ENCODE assay signal across 9 cellular contexts in the genomic region with DNA sequence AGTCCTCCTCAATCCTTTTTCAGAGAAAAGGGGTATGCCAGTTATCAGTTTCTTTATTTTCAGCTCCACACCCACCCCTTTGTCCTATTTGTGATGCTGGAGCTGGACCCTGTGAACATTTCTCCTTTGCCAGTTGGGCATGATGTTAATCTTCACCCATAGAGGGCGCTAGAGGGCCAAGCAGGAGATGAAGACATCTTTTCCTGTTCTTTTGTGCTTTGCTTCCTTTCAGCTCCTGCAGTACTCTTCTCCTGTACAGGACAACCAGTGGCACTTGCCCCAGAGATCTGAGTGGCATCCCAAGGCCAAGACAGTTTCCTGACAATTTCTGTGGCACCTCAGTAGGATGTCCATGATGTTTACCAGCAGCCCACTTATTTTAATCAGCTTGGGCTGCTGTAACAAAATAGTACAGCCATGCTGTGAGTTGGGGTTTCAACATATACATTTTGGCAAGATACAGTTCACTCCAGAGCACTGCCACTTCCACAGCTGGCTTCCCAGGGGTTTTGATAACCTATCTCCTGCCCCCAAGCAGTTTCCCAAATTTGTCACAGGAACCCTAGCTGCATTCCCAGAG. TPM values are rescaled to one million over a fixed set of nuclear protein-coding genes. Genes with fewer than 3 reads are reported as not detected.
DNase-seq lines count a peak whose midpoint lies in the region; ATAC-seq and TF ChIP-seq lines count a peak whose summit lies in the region.
"Had no signal": no experiment of that assay in that cellular context is flagged by ENCODE, and none has a peak within 500 bp of the region (broad histone marks: within the 10 kb centered on the region; RNA-seq: fewer than 3 reads in every experiment).

No MANE protein-coding gene starts in this region.

- H3K4me3 ChIP-seq in body of pancreas, result no peak overlapping the region

- H3K4me3 Mint-ChIP-seq in T-helper 17 cell, result no peak overlapping the region

- peak overlapping the region; percentile 91 for H3K27ac Mint-ChIP-seq in T-helper 17 cell

- H3K9me3 ChIP-seq in T-helper 17 cell (ENCODE audit: control insufficient read depth, low read length, poor library complexity, severe bottlenecking) (peaks cover 3% of the 10 kb centered on the region), body of pancreas (no peaks in the 10 kb centered on the region)

- no peak overlapping the region for H3K27ac ChIP-seq in body of pancreas

- no peaks in the 10 kb centered on the region for H3K36me3 ChIP-seq in body of pancreas (replicated peaks in 1 of 2; ENCODE audit: insufficient read depth in 1 of 2, low read depth in 2 of 2)

- no peak for TF ChIP-seq POLR2A in body of pancreas (IDR thresholded peaks at IDR 0.05)

- no peaks in the 10 kb centered on the region for H3K27me3 ChIP-seq in body of pancreas

- intact Hi-C loops in body of pancreas (cut with DNase I), result no loop called here

- H3K4me1 Mint-ChIP-seq in T-helper 17 cell, result peaks cover 13% of the 10 kb centered on the region

- peak; percentile 57 for ATAC-seq in T-helper 17 cell
- ATAC-seq in body of pancreas, result peak; percentile 50
- ATAC-seq in left lobe of liver, result peak; percentile 66
- ATAC-seq in HG03139 (IDR thresholded peaks at IDR 0.05; ENCODE audit: unreplicated experiment), result no peak

- WGBS in body of pancreas, 2 donors, result 0% methylated on average over 1 of the region's 1 CpG

- TF ChIP-seq CTCF in body of pancreas (IDR thresholded peaks at IDR 0.05), result peak; percentile 47 to 86 (median 70)

- DNase-seq in SIG-M5 treated with dmso at 0.1 percent for 504 hours (lab: John Stamatoyannopoulos, UW; ENCODE audit: unreplicated experiment) (peak; percentile 67), SIG-M5 (lab: John Stamatoyannopoulos, UW) (no peak), NCI-H1105 treated with DMSO at 0.1 percent for 48 hours (lab: John Stamatoyannopoulos, UW) (peak; percentile 70), T-helper 17 cell (peak in 2 of 3 donors; percentile 36 to 54), body of pancreas (peak; percentile 57 to 75 (median 59)), left lobe of liver (ENCODE audit: low spot score) (peak; percentile 61)
- DNase-seq in stimulated activated CD8-positive, alpha-beta memory T cell treated with anti-CD3 and anti-CD28 coated beads, Interleukin-15, amount 100 ng/mL, for 48 hours (ENCODE audit: low read depth in 2 of 2), result peak; percentile 17 to 19

- peaks cover 9% of the 10 kb centered on the region for H3K36me3 Mint-ChIP-seq in T-helper 17 cell (ENCODE audit: low read depth)

- peaks cover 22% of the 10 kb centered on the region for H3K27me3 Mint-ChIP-seq in T-helper 17 cell

- no peaks in the 10 kb centered on the region for H3K4me1 ChIP-seq in body of pancreas

RNA-seq across cellular contexts. Expression of a gene that starts 4.6 kb away (rescaled TPM):
- total RNA-seq in T-helper 17 cell, result not detected
- 10 to 100 TPM in 1 of 2 donors, 1 to 10 TPM in 1; 9.3 to 18.1 TPM for total RNA-seq in body of pancreas
- total RNA-seq in left lobe of liver, result 26,068 TPM

RNA-seq across cellular contexts. Expression of a gene that starts 7.3 kb away (rescaled TPM):
- total RNA-seq in T-helper 17 cell (not detected), body of pancreas (not detected), left lobe of liver (738 TPM)
- total RNA-seq: mononuclear cell had no signal

RNA-seq across cellular contexts. Expression of a gene that starts 22.2 kb away (rescaled TPM):
- not detected for total RNA-seq in T-helper 17 cell
- 100 to 1,000 TPM in 1 of 2 donors, 10 to 100 TPM in 1; 24.1 to 450 TPM for total RNA-seq in body of pancreas
- total RNA-seq in left lobe of liver, result 34,062 TPM
- total RNA-seq: mononuclear cell had no signal

Comparison
In these comparisons a context has a peak if more than half of its experiments do, and no peak if none do; other contexts are left out.
1. RNA of a gene that starts 4.6 kb away (total RNA-seq): 26,068 TPM in left lobe of liver (single experiment); 9.3 to 18.1 TPM in body of pancreas and not detected in T-helper 17 cell; every median in the first group is over 1,000 times any median in the second.
2. RNA of a gene that starts 7.3 kb away (total RNA-seq): 738 TPM in left lobe of liver (single experiment); not detected in T-helper 17 cell and not detected in body of pancreas; every median in the first group is over 100 times any median in the second.
3. RNA of a gene that starts 22.2 kb away (total RNA-seq): 34,062 TPM in left lobe of liver (single experiment); 24.1 to 450 TPM in body of pancreas and not detected in T-helper 17 cell; every median in the first group is over 10 times any median in the second.